ENCODE assay signal across 9 cellular contexts in genomic region chr3:49722896-49723295, GRCh38.
A peak's percentile ranks its signal among the peaks of the same experiment; 100 is the strongest.
DNase-seq lines count a peak whose midpoint lies in the region; ATAC-seq lines count a peak whose summit lies in the region.
"Had no signal": no experiment of that assay in that cellular context is flagged by ENCODE, and none has a peak within 500 bp of the region (broad histone marks: within the 10 kb centered on the region; RNA-seq: fewer than 3 reads in every experiment).

No MANE protein-coding gene starts in this region.

- H3K27ac Mint-ChIP-seq in stimulated activated naive CD8-positive, alpha-beta T cell treated with anti-CD3 and anti-CD28 coated beads, Interleukin-15, Interleukin-2, amounts not matched to agents 100 ng/mL and 50 ng/mL, for 24 hours = peak overlapping the region; percentile 97

- H3K36me3 Mint-ChIP-seq in stimulated activated naive CD8-positive, alpha-beta T cell treated with anti-CD3 and anti-CD28 coated beads, Interleukin-15, Interleukin-2, amounts not matched to agents 100 ng/mL and 50 ng/mL, for 24 hours (ENCODE audit: low read depth) = peaks cover 17% of the 10 kb centered on the region

- H3K4me1 ChIP-seq in mucosa of rectum (ENCODE audit: control insufficient read depth in 2 of 2, insufficient read depth in 2 of 2, low read length in 2 of 2) = peaks cover 36 to 42% of the 10 kb centered on the region in 2 donors

- H3K36me3 ChIP-seq in mucosa of rectum (ENCODE audit: control insufficient read depth in 2 of 2, insufficient read depth in 2 of 2, low read length in 2 of 2) = peaks cover 26 to 44% of the 10 kb centered on the region in 2 donors

- peak overlapping the region; percentile 99 to 100 for H3K9ac ChIP-seq in mucosa of rectum (ENCODE audit: low read depth in 1 of 2, low read length in 2 of 2)

- H3K9me3 ChIP-seq in mucosa of rectum (ENCODE audit: control insufficient read depth in 2 of 2, low read length in 2 of 2) = no peaks in the 10 kb centered on the region

- no peaks in the 10 kb centered on the region for H3K27me3 Mint-ChIP-seq in stimulated activated naive CD8-positive, alpha-beta T cell treated with anti-CD3 and anti-CD28 coated beads, Interleukin-15, Interleukin-2, amounts not matched to agents 100 ng/mL and 50 ng/mL, for 24 hours

- H3K27ac ChIP-seq in caudate nucleus (ENCODE audit: low read depth, low read length) (peak overlapping the region; percentile 91), mucosa of rectum (ENCODE audit: low read depth in 2 of 2, low read length in 2 of 2) (peak overlapping the region; percentile 98 to 99)

- no peak for DNase-seq in stimulated activated naive CD8-positive, alpha-beta T cell treated with anti-CD3 and anti-CD28 coated beads, Interleukin-15, Interleukin-2, amounts not matched to agents 100 U/mL and 50 U/mL, for 24 hours
- no peak for DNase-seq in caudate nucleus (lab: John Stamatoyannopoulos, UW)
- no peak for DNase-seq in kidney glomerular epithelial cell (lab: John Stamatoyannopoulos, UW)
- DNase-seq: NCI-H2171 had no signal

- no peaks in the 10 kb centered on the region for H3K27me3 ChIP-seq in mucosa of rectum (ENCODE audit: control insufficient read depth in 2 of 2, insufficient read depth in 2 of 2, low read length in 2 of 2)

- H3K4me3 Mint-ChIP-seq in stimulated activated naive CD8-positive, alpha-beta T cell treated with anti-CD3 and anti-CD28 coated beads, Interleukin-15, Interleukin-2, amounts not matched to agents 100 ng/mL and 50 ng/mL, for 24 hours = peak overlapping the region; percentile 94

- H3K9me3 Mint-ChIP-seq in stimulated activated naive CD8-positive, alpha-beta T cell treated with anti-CD3 and anti-CD28 coated beads, Interleukin-15, Interleukin-2, amounts not matched to agents 100 ng/mL and 50 ng/mL, for 24 hours = no peaks in the 10 kb centered on the region

- peaks cover 45% of the 10 kb centered on the region for H3K4me1 Mint-ChIP-seq in stimulated activated naive CD8-positive, alpha-beta T cell treated with anti-CD3 and anti-CD28 coated beads, Interleukin-15, Interleukin-2, amounts not matched to agents 100 ng/mL and 50 ng/mL, for 24 hours (ENCODE audit: low read depth)

- ATAC-seq in stimulated activated naive CD8-positive, alpha-beta T cell treated with anti-CD3 and anti-CD28 coated beads, Interleukin-15, Interleukin-2, amounts not matched to agents 100 U/mL and 50 U/mL, for 24 hours = no peak
- ATAC-seq in HG02884 (IDR thresholded peaks at IDR 0.05; ENCODE audit: unreplicated experiment) (no peak), GM21515 (IDR thresholded peaks at IDR 0.05; ENCODE audit: unreplicated experiment) (no peak), GM21447 (IDR thresholded peaks at IDR 0.05; ENCODE audit: unreplicated experiment) (no peak)

- peak overlapping the region; percentile 91 to 98 for H3K4me3 ChIP-seq in mucosa of rectum (ENCODE audit: low read length in 2 of 2)
